Comparison of ENCODE assay signal across 12 cellular contexts in genomic region chr1:221809101-221810029, GRCh38.
DNase-seq lines count a peak whose midpoint lies in the region; ATAC-seq and TF ChIP-seq lines count a peak whose summit lies in the region.
"Had no signal": no experiment of that assay in that cellular context is flagged by ENCODE, and none has a peak within 500 bp of the region (broad histone marks: within the 10 kb centered on the region; RNA-seq: fewer than 3 reads in every experiment).

No MANE protein-coding gene starts in this region.

- H3K9me3 ChIP-seq in MG63 (no peaks in the 10 kb centered on the region), colonic mucosa (no peaks in the 10 kb centered on the region)

- H3K27me3 ChIP-seq in HL-60 (ENCODE audit: insufficient read depth, poor library complexity, severe bottlenecking) (no peaks in the 10 kb centered on the region), MG63 (no peaks in the 10 kb centered on the region), colonic mucosa (no peaks in the 10 kb centered on the region)

- peaks cover 38% of the 10 kb centered on the region for H3K4me1 Mint-ChIP-seq in activated naive CD8-positive, alpha-beta T cell treated with anti-CD3 and anti-CD28 coated beads for 36 hours

- peaks cover 5 to 8% of the 10 kb centered on the region in 2 donors for H3K9me3 Mint-ChIP-seq in activated naive CD4-positive, alpha-beta T cell treated with anti-CD3 and anti-CD28 coated beads, Interleukin-2, amount 50 U/mL, for 72 hours
- peaks cover 3% of the 10 kb centered on the region for H3K9me3 Mint-ChIP-seq in activated naive CD8-positive, alpha-beta T cell treated with anti-CD3 and anti-CD28 coated beads for 36 hours

- H3K27ac Mint-ChIP-seq in activated naive CD4-positive, alpha-beta T cell treated with anti-CD3 and anti-CD28 coated beads, Interleukin-2, amount 50 U/mL, for 72 hours, result peak overlapping the region in 1 of 2 donors; percentile 87
- peak overlapping the region; percentile 90 for H3K27ac Mint-ChIP-seq in activated naive CD8-positive, alpha-beta T cell treated with anti-CD3 and anti-CD28 coated beads for 36 hours

- H3K36me3 Mint-ChIP-seq in activated naive CD4-positive, alpha-beta T cell treated with anti-CD3 and anti-CD28 coated beads, Interleukin-2, amount 50 U/mL, for 72 hours, result peaks cover 10 to 16% of the 10 kb centered on the region in 2 donors
- H3K36me3 Mint-ChIP-seq in activated naive CD8-positive, alpha-beta T cell treated with anti-CD3 and anti-CD28 coated beads for 36 hours, result peaks cover 17% of the 10 kb centered on the region

- H3K27ac ChIP-seq in HL-60 (replicated peaks) (no peak overlapping the region), colonic mucosa (no peak overlapping the region)
- H3K27ac ChIP-seq: C4-2B had no signal

- H3K4me3 ChIP-seq in HL-60 (replicated peaks; ENCODE audit: insufficient read depth, low read length) (no peak overlapping the region), MG63 (no peak overlapping the region), colonic mucosa (no peak overlapping the region)

- H3K27me3 Mint-ChIP-seq in activated naive CD8-positive, alpha-beta T cell treated with anti-CD3 and anti-CD28 coated beads for 36 hours, result peaks cover 4% of the 10 kb centered on the region

- no peaks in the 10 kb centered on the region for H3K4me1 ChIP-seq in colonic mucosa

- TF ChIP-seq CTCF in HL-60 (IDR thresholded peaks at IDR 0.05; ENCODE audit: insufficient read depth, low read length) (no peak), colonic mucosa (IDR thresholded peaks at IDR 0.05) (no peak)

- no peak overlapping the region for H3K9ac ChIP-seq in colonic mucosa (ENCODE audit: low read depth in 2 of 2, low read length in 2 of 2)

- H3K4me3 Mint-ChIP-seq in activated naive CD8-positive, alpha-beta T cell treated with anti-CD3 and anti-CD28 coated beads for 36 hours, result peak overlapping the region; percentile 1

- ATAC-seq in activated naive CD4-positive, alpha-beta T cell treated with anti-CD3 and anti-CD28 coated beads, Interleukin-2, amount 50 U/mL, for 72 hours, result peak; percentile 61 to 86

- no peaks in the 10 kb centered on the region for H3K36me3 ChIP-seq in MG63
- H3K36me3 ChIP-seq in colonic mucosa, result no peaks in the 10 kb centered on the region

- DNase-seq in activated naive CD4-positive, alpha-beta T cell treated with anti-CD3 and anti-CD28 coated beads, Interleukin-2, amount 50 U/mL, for 72 hours (ENCODE audit: low spot score in 2 of 2), result no peak
- DNase-seq in activated naive CD4-positive, alpha-beta T cell (lab: John Stamatoyannopoulos, UW), result no peak
- peak; percentile 20 to 22 for DNase-seq in HL-60 (ENCODE audit: low read depth in 1 of 2, low spot score in 1 of 2)
- DNase-seq in activated naive CD8-positive, alpha-beta T cell treated with anti-CD3 and anti-CD28 coated beads for 36 hours, result no peak
- no peak for DNase-seq in NCI-H187 treated with DMSO at 0.1 percent for 48 hours (lab: John Stamatoyannopoulos, UW)
- DNase-seq in MG63, result no peak
- no peak for DNase-seq in colonic mucosa
- no peak for DNase-seq in stimulated activated CD4-positive, alpha-beta T cell treated with anti-CD3 and anti-CD28 coated beads, Interleukin-4, amount 100 ng/mL, for 24 hours
- DNase-seq: activated CD4-positive, alpha-beta T cell treated with anti-CD3 and anti-CD28 coated beads for 48 hours; effector CD4-positive, alpha-beta T cell; NCI-H1930 had no signal

- intact Hi-C loops in colonic mucosa (cut with DNase I), result no loop called here

Comparison
In these comparisons a context has a peak if more than half of its experiments do, and no peak if none do; other contexts are left out.
1. DNase-seq: peak in HL-60 (2 of 2); none in activated naive CD4-positive, alpha-beta T cell treated with anti-CD3 and anti-CD28 coated beads, Interleukin-2, amount 50 U/mL, for 72 hours (0 of 2), activated naive CD4-positive, alpha-beta T cell (0 of 4), activated naive CD8-positive, alpha-beta T cell treated with anti-CD3 and anti-CD28 coated beads for 36 hours (single experiment), NCI-H187 treated with DMSO at 0.1 percent for 48 hours (single experiment), MG63 (single experiment), colonic mucosa (single experiment) and stimulated activated CD4-positive, alpha-beta T cell treated with anti-CD3 and anti-CD28 coated beads, Interleukin-4, amount 100 ng/mL, for 24 hours (single experiment).